ENCODE assay signal across 1 cellular context in genomic region chr19:48445606-48446481, GRCh38.
TF ChIP-seq lines count a peak whose summit lies in the region.

Gene GRWD1 (plus strand): TSS chr19:48445983. CDS start chr19:48446006, 23 bp downstream.

TF ChIP-seq in HepG2, 621 proteins besides CTCF, POLR2A, EP300 and RAD21 (continued from another document and continues in another):
- TF ChIP-seq ZKSCAN1 (IDR thresholded peaks at IDR 0.05; ENCODE audit: low read length) (no peak), CSRNP2 (CRISPR knock-in tag; conservative IDR thresholded peaks at IDR 0.05; ENCODE audit: low read depth) (no peak), RARG (CRISPR knock-in tag; IDR thresholded peaks at IDR 0.05; ENCODE audit: low read depth) (no peak), ZSCAN20 (CRISPR knock-in tag; IDR thresholded peaks at IDR 0.05; ENCODE audit: borderline replicate concordance) (no peak), YEATS2 (CRISPR knock-in tag; IDR thresholded peaks at IDR 0.05; ENCODE audit: borderline replicate concordance) (peak; percentile 74; the same call in 1 of the 2 replicates), ZNF557 (CRISPR knock-in tag; IDR thresholded peaks at IDR 0.05) (no peak), YEATS4 (CRISPR knock-in tag; IDR thresholded peaks at IDR 0.05; ENCODE audit: borderline replicate concordance) (peak; percentile 88), ZBTB38 (CRISPR knock-in tag; IDR thresholded peaks at IDR 0.05) (no peak), ZNF207 (IDR thresholded peaks at IDR 0.05; ENCODE audit: borderline replicate concordance) (no peak), ZNF18 (CRISPR knock-in tag; IDR thresholded peaks at IDR 0.05; ENCODE audit: insufficient replicate concordance) (peak; percentile 73), HOMEZ (CRISPR knock-in tag; IDR thresholded peaks at IDR 0.05; ENCODE audit: low read depth) (no peak), ETS1 (CRISPR knock-in tag; IDR thresholded peaks at IDR 0.05) (no peak), ZBTB42 (CRISPR knock-in tag; IDR thresholded peaks at IDR 0.05) (no peak), ARNTL (CRISPR knock-in tag; IDR thresholded peaks at IDR 0.05) (0 out of 2 replicates have a peak, but pooled peaks have one; percentile 20), SPEN (CRISPR knock-in tag; IDR thresholded peaks at IDR 0.05; ENCODE audit: low read depth) (peak; percentile 60), ZFP36 (IDR thresholded peaks at IDR 0.05; ENCODE audit: borderline replicate concordance, low read depth, low read length, partially characterized antibody) (no peak), ZMYM2 (CRISPR knock-in tag; IDR thresholded peaks at IDR 0.05) (no peak), ZNF34 (CRISPR knock-in tag; IDR thresholded peaks at IDR 0.05; ENCODE audit: borderline replicate concordance) (no peak), BORCS8-MEF2B (CRISPR knock-in tag; IDR thresholded peaks at IDR 0.05) (peak; percentile 81), RCOR2 (CRISPR knock-in tag; IDR thresholded peaks at IDR 0.05) (no peak), PRDM4 (CRISPR knock-in tag; IDR thresholded peaks at IDR 0.05; ENCODE audit: borderline replicate concordance) (no peak), ZC3H13 (CRISPR knock-in tag; IDR thresholded peaks at IDR 0.05) (no peak), ZNF292 (CRISPR knock-in tag; IDR thresholded peaks at IDR 0.05; ENCODE audit: borderline replicate concordance, low read depth) (no peak), KLF11 (CRISPR knock-in tag; IDR thresholded peaks at IDR 0.05) (no peak), CERS6 (CRISPR knock-in tag; IDR thresholded peaks at IDR 0.05) (no peak), ZNF296 (CRISPR knock-in tag; conservative IDR thresholded peaks at IDR 0.05) (0 out of 2 replicates have a peak, but pooled peaks have one; percentile 14), THAP8 (CRISPR knock-in tag; IDR thresholded peaks at IDR 0.05; ENCODE audit: borderline replicate concordance) (no peak), CEBPG (CRISPR knock-in tag; IDR thresholded peaks at IDR 0.05) (0 out of 2 replicates have a peak, but pooled peaks have one; percentile 13), ZNF280D (CRISPR knock-in tag; IDR thresholded peaks at IDR 0.05) (0 out of 2 replicates have a peak, but pooled peaks have one; percentile 62), ZNF670 (CRISPR knock-in tag; IDR thresholded peaks at IDR 0.05; ENCODE audit: borderline replicate concordance) (peak; percentile 70; the same call in 1 of the 2 replicates), ZSCAN12 (CRISPR knock-in tag; IDR thresholded peaks at IDR 0.05) (no peak), ZNF367 (CRISPR knock-in tag; IDR thresholded peaks at IDR 0.05; ENCODE audit: borderline replicate concordance) (no peak), CREB3 (CRISPR knock-in tag; IDR thresholded peaks at IDR 0.05) (no peak), ZNF687 (CRISPR knock-in tag; IDR thresholded peaks at IDR 0.05) (peak; percentile 91), TRIM22 (IDR thresholded peaks at IDR 0.05) (no peak), TERF1 (CRISPR knock-in tag; IDR thresholded peaks at IDR 0.05) (no peak), SALL1 (CRISPR knock-in tag; IDR thresholded peaks at IDR 0.05) (peak; percentile 70; the same call in 1 of the 2 replicates)
